ENCODE assay signal across 9 cellular contexts in genomic region chr12:69348162-69348938, GRCh38. TPM values are rescaled to one million over a fixed set of nuclear protein-coding genes. Genes with fewer than 3 reads are reported as not detected.
DNase-seq lines count a peak whose midpoint lies in the region; TF ChIP-seq lines count a peak whose summit lies in the region.
"Had no signal": no experiment of that assay in that cellular context is flagged by ENCODE, and none has a peak within 500 bp of the region (broad histone marks: within the 10 kb centered on the region; RNA-seq: fewer than 3 reads in every experiment).

Gene LYZ (plus strand): TSS chr12:69348381. CDS start chr12:69348409, 28 bp downstream.

- H3K4me3 ChIP-seq in coronary artery (peak within 1 kb of the TSS; percentile 27), mucosa of rectum (ENCODE audit: low read length in 2 of 2) (peak within 1 kb of the TSS; percentile 10 to 11), urinary bladder (ENCODE audit: low read depth, low read length) (no peak within 1 kb of the TSS)

- H3K27ac ChIP-seq in coronary artery = peak within 1 kb of the TSS in 1 of 2 donors; percentile 22
- H3K27ac ChIP-seq in mucosa of rectum (ENCODE audit: low read depth in 2 of 2, low read length in 2 of 2) = peak within 1 kb of the TSS in 1 of 2 donors; percentile 5
- H3K27ac ChIP-seq in urinary bladder (ENCODE audit: low read depth) = no peak within 1 kb of the TSS
- H3K27ac ChIP-seq: brain microvascular endothelial cell had no signal

- no peaks in the 10 kb centered on the region for H3K27me3 ChIP-seq in mucosa of rectum (ENCODE audit: control insufficient read depth in 2 of 2, insufficient read depth in 2 of 2, low read length in 2 of 2)
- H3K27me3 ChIP-seq: brain microvascular endothelial cell had no signal

- no peak within 1 kb of the TSS for H3K9ac ChIP-seq in mucosa of rectum (ENCODE audit: low read depth in 1 of 2, low read length in 2 of 2)

- WGBS in urinary bladder = 74% methylated on average over 4 of the region's 4 CpGs

- H3K36me3 ChIP-seq in mucosa of rectum (ENCODE audit: control insufficient read depth in 2 of 2, insufficient read depth in 2 of 2, low read length in 2 of 2) (no peaks in the 10 kb centered on the region), urinary bladder (ENCODE audit: insufficient read depth) (no peaks in the 10 kb centered on the region)
- H3K36me3 ChIP-seq: brain microvascular endothelial cell had no signal

- TF ChIP-seq CTCF in coronary artery (IDR thresholded peaks at IDR 0.05) = no peak

- DNase-seq in MV-4-11 (lab: John Stamatoyannopoulos, UW) = peak; percentile 94
- no peak for DNase-seq in coronary artery (ENCODE audit: low spot score)
- DNase-seq in NCI-H2227 treated with DMSO at 0.1 percent for 48 hours (lab: John Stamatoyannopoulos, UW) = no peak
- no peak for DNase-seq in stimulated activated CD4-positive, alpha-beta T cell treated with anti-CD3 and anti-CD28 coated beads, Interleukin-15, amount 100 ng/mL, for 24 hours
- DNase-seq in activated CD4-positive, CD25-positive, alpha-beta regulatory T cell (lab: John Stamatoyannopoulos, UW) = no peak
- DNase-seq: brain microvascular endothelial cell, NCI-H187 had no signal

- H3K9me3 ChIP-seq in mucosa of rectum (ENCODE audit: control insufficient read depth in 2 of 2, low read length in 2 of 2) = no peaks in the 10 kb centered on the region

- peaks cover 0 to 7% of the 10 kb centered on the region in 2 donors for H3K4me1 ChIP-seq in mucosa of rectum (ENCODE audit: control insufficient read depth in 2 of 2, insufficient read depth in 2 of 2, low read length in 2 of 2)
- no peaks in the 10 kb centered on the region for H3K4me1 ChIP-seq in urinary bladder (ENCODE audit: insufficient read depth)

RNA-seq across cellular contexts. Expression of gene LYZ, which starts in this region (rescaled TPM):
- 33.0 TPM for total RNA-seq in urinary bladder
- 40.6 TPM for polyA plus RNA-seq in urinary bladder
